22 cellular contexts compared by ENCODE assay signal in genomic region chr16:24822974-24823373, GRCh38. TPM values are rescaled to one million over a fixed set of nuclear protein-coding genes. Genes with fewer than 3 reads are reported as not detected.
"Had no signal": no experiment of that assay in that cellular context is flagged by ENCODE, and none has a peak within 500 bp of the region (broad histone marks: within the 10 kb centered on the region; RNA-seq: fewer than 3 reads in every experiment).

No MANE protein-coding gene starts in this region.

- H3K27ac ChIP-seq: brain microvascular endothelial cell, neutrophil, upper lobe of left lung had no signal

- H3K9me3 ChIP-seq: mucosa of descending colon, neutrophil, upper lobe of left lung had no signal

- ATAC-seq: mucosa of descending colon; naive thymus-derived CD8-positive, alpha-beta T cell; T-helper 17 cell had no signal

- DNase-seq: activated CD4-positive, alpha-beta memory T cell treated with anti-CD3 and anti-CD28 coated beads, Interleukin-2, amount 10 ng/mL, durations not matched to agents 7 days and 5 days; activated CD4-positive, alpha-beta T cell treated with anti-CD3 and anti-CD28 coated beads for 4 hours; activated gamma-delta T cell treated with Interleukin-2 at 50 U/mL for 16 hours; amygdala; brain microvascular endothelial cell; cerebellar nuclear complex; effector memory CD4-positive, alpha-beta T cell; head of caudate nucleus; left cardiac atrium; mammary epithelial cell; mucosa of descending colon; naive thymus-derived CD8-positive, alpha-beta T cell; right cardiac atrium; T-helper 17 cell had no signal

- H3K4me1 Mint-ChIP-seq: activated CD4-positive, alpha-beta memory T cell treated with anti-CD3 and anti-CD28 coated beads, Interleukin-2, amount 10 ng/mL, durations not matched to agents 7 days and 5 days had no signal

- H3K9me3 Mint-ChIP-seq: activated CD4-positive, alpha-beta memory T cell treated with anti-CD3 and anti-CD28 coated beads, Interleukin-2, amount 10 ng/mL, durations not matched to agents 7 days and 5 days; dendritic cell treated with granulocyte-macrophage colony-stimulating factor and Interleukin-4, amounts not matched to agents 40 ng/mL and 50 ng/mL, for 4 days; naive thymus-derived CD8-positive, alpha-beta T cell; stimulated activated naive CD8-positive, alpha-beta T cell treated with anti-CD3 and anti-CD28 coated beads, Interleukin-15, Interleukin-2, amounts not matched to agents 100 ng/mL and 50 ng/mL, for 24 hours had no signal

- H3K27me3 ChIP-seq: brain microvascular endothelial cell, neutrophil, upper lobe of left lung had no signal

- H3K27ac Mint-ChIP-seq: activated CD4-positive, alpha-beta memory T cell treated with anti-CD3 and anti-CD28 coated beads, Interleukin-2, amount 10 ng/mL, durations not matched to agents 7 days and 5 days; activated naive CD8-positive, alpha-beta T cell; dendritic cell treated with granulocyte-macrophage colony-stimulating factor and Interleukin-4, amounts not matched to agents 40 ng/mL and 50 ng/mL, for 4 days; stimulated activated naive CD8-positive, alpha-beta T cell treated with anti-CD3 and anti-CD28 coated beads, Interleukin-15, Interleukin-2, amounts not matched to agents 100 ng/mL and 50 ng/mL, for 24 hours; T-helper 17 cell had no signal

- H3K27me3 Mint-ChIP-seq: activated CD4-positive, alpha-beta memory T cell treated with anti-CD3 and anti-CD28 coated beads, Interleukin-2, amount 10 ng/mL, durations not matched to agents 7 days and 5 days; activated naive CD8-positive, alpha-beta T cell; dendritic cell treated with granulocyte-macrophage colony-stimulating factor and Interleukin-4, amounts not matched to agents 40 ng/mL and 50 ng/mL, for 4 days; naive thymus-derived CD8-positive, alpha-beta T cell; stimulated activated naive CD8-positive, alpha-beta T cell treated with anti-CD3 and anti-CD28 coated beads, Interleukin-15, Interleukin-2, amounts not matched to agents 100 ng/mL and 50 ng/mL, for 24 hours; T-helper 17 cell had no signal

- H3K4me3 ChIP-seq: mucosa of descending colon, smooth muscle cell, upper lobe of left lung had no signal

- H3K4me3 Mint-ChIP-seq: activated CD4-positive, alpha-beta memory T cell treated with anti-CD3 and anti-CD28 coated beads, Interleukin-2, amount 10 ng/mL, durations not matched to agents 7 days and 5 days; activated naive CD8-positive, alpha-beta T cell; dendritic cell treated with granulocyte-macrophage colony-stimulating factor and Interleukin-4, amounts not matched to agents 40 ng/mL and 50 ng/mL, for 4 days; naive thymus-derived CD8-positive, alpha-beta T cell; stimulated activated naive CD8-positive, alpha-beta T cell treated with anti-CD3 and anti-CD28 coated beads, Interleukin-15, Interleukin-2, amounts not matched to agents 100 ng/mL and 50 ng/mL, for 24 hours; T-helper 17 cell had no signal

RNA-seq across cellular contexts. Expression of gene SLC5A11, which starts 22.8 kb away (rescaled TPM):
- total RNA-seq: activated CD4-positive, alpha-beta memory T cell treated with anti-CD3 and anti-CD28 coated beads, Interleukin-2, amount 10 ng/mL, durations not matched to agents 7 days and 5 days; frontal cortex; left cardiac atrium; mammary epithelial cell; right cardiac atrium; smooth muscle cell; temporal lobe had no signal
